Comparison of ENCODE assay signal across 8 cellular contexts in genomic region chr4:6575503-6576240, GRCh38. TPM values are rescaled to one million over a fixed set of nuclear protein-coding genes. Genes with fewer than 3 reads are reported as not detected.
DNase-seq lines count a peak whose midpoint lies in the region; ATAC-seq and TF ChIP-seq lines count a peak whose summit lies in the region.

No MANE protein-coding gene starts in this region.

- H3K27me3 ChIP-seq in Peyer's patch, result no peaks in the 10 kb centered on the region

- peak overlapping the region; percentile 73 to 99 (median 92) for H3K4me3 ChIP-seq in Peyer's patch
- H3K4me3 ChIP-seq in fibroblast of mammary gland (ENCODE audit: control insufficient read depth, low read depth, low read length), result peak overlapping the region; percentile 78
- peak overlapping the region; percentile 84 for H3K4me3 ChIP-seq in retinal pigment epithelial cell (ENCODE audit: low read length)

- peaks cover 0 to 32% (median 0%) of the 10 kb centered on the region in 3 donors for H3K36me3 ChIP-seq in Peyer's patch

- TF ChIP-seq CTCF in Peyer's patch (IDR thresholded peaks at IDR 0.05), result no peak
- no peak for TF ChIP-seq CTCF in fibroblast of mammary gland (conservative IDR thresholded peaks at IDR 0.05; ENCODE audit: control insufficient read depth, insufficient read depth, low read depth, low read length)
- no peak for TF ChIP-seq CTCF in retinal pigment epithelial cell (conservative IDR thresholded peaks at IDR 0.05; ENCODE audit: low read depth, low read length)

- DNase-seq in Peyer's patch, result no peak
- DNase-seq in fibroblast of mammary gland (ENCODE audit: low read depth), result no peak
- DNase-seq in retinal pigment epithelial cell (ENCODE audit: low read depth), result no peak
- no peak for DNase-seq in NCI-H82 treated with DMSO at 0.1 percent for 48 hours (lab: John Stamatoyannopoulos, UW; ENCODE audit: unreplicated experiment)
- no peak for DNase-seq in pons (ENCODE audit: low spot score)
- DNase-seq in H4 (ENCODE audit: low spot score), result no peak
- no peak for DNase-seq in stimulated activated naive CD4-positive, alpha-beta T cell treated with Interleukin-2 at 50 U/mL for 16 hours (lab: John Stamatoyannopoulos, UW)

- no peak for TF ChIP-seq POLR2A in Peyer's patch (IDR thresholded peaks at IDR 0.05)

- peak; percentile 7 for ATAC-seq in GM18511 (IDR thresholded peaks at IDR 0.05; ENCODE audit: unreplicated experiment)

- H3K9me3 ChIP-seq in Peyer's patch, result no peaks in the 10 kb centered on the region

- peaks cover 0 to 18% (median 3%) of the 10 kb centered on the region in 4 donors for H3K4me1 ChIP-seq in Peyer's patch

- H3K27ac ChIP-seq in Peyer's patch, result peak overlapping the region; percentile 54 to 86 (median 78)

RNA-seq across cellular contexts. Expression of gene MAN2B2, which starts 0.7 kb away (rescaled TPM):
- 10 to 100 TPM; 23.1 to 41.2 (median 32.5) TPM for total RNA-seq in Peyer's patch
- 11.1 and 11.9 TPM in 2 replicates for total RNA-seq in H4 (2014; rRNA removed; shearing (Covaris generic))
